ENCODE assay signal across 2 cellular contexts in the genomic region with DNA sequence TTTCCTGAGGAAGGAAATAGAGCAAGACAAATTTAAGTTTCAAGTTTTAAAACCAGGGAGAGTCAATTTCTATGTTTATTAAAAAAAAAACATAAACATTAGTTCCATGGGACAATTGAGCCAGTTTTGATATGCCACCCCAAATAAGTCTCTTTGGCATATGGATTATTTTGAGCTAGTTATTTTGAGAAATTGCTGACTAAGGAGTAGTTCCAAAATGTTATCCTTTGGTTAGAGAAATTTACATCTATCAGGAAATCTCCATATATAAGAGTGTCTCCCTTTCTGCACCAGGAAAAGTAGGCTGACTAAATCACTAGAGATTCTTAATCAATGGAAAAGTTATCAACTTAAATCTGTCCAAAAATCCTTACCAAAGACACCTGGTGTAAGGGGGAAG.
TF ChIP-seq lines count a peak whose summit lies in the region.

No MANE protein-coding gene starts in this region.

TF ChIP-seq in HepG2, 621 proteins besides CTCF, POLR2A, EP300 and RAD21:
- TF ChIP-seq MAFK (conservative IDR thresholded peaks at IDR 0.05 in 1 of 2, IDR thresholded peaks at IDR 0.05 in 1 of 2; ENCODE audit: low read length in 2 of 2) (peak; percentile 74 to 92), ZNF24 (IDR thresholded peaks at IDR 0.05) (no peak), MAFF (IDR thresholded peaks at IDR 0.05; ENCODE audit: low read depth, low read length) (peak; percentile 85)

TF ChIP-seq in H1, 55 proteins besides CTCF, POLR2A, EP300 and RAD21:
- TF ChIP-seq MAFK (IDR thresholded peaks at IDR 0.05; ENCODE audit: low read depth, low read length) (peak; percentile 26; the same call in 1 of the 2 replicates), CHD1 (IDR thresholded peaks at IDR 0.05; ENCODE audit: low read depth, low read length) (no peak), USF2 (IDR thresholded peaks at IDR 0.05; ENCODE audit: low read length) (no peak), SIN3A (conservative IDR thresholded peaks at IDR 0.05 in 1 of 2, IDR thresholded peaks at IDR 0.05 in 1 of 2; ENCODE audit: low read depth in 1 of 2, low read length in 2 of 2) (no peak)
